Comparison of ENCODE assay signal across 27 cellular contexts in genomic region chr15:51363391-51363790, GRCh38. TPM values are rescaled to one million over a fixed set of nuclear protein-coding genes. Genes with fewer than 3 reads are reported as not detected.
"Had no signal": no experiment of that assay in that cellular context is flagged by ENCODE, and none has a peak within 500 bp of the region (broad histone marks: within the 10 kb centered on the region; RNA-seq: fewer than 3 reads in every experiment).

No MANE protein-coding gene starts in this region.

- H3K27me3 Mint-ChIP-seq: stimulated activated naive CD8-positive, alpha-beta T cell treated with anti-CD3 and anti-CD28 coated beads, Interleukin-15, Interleukin-2, amounts not matched to agents 100 ng/mL and 50 ng/mL, for 24 hours had no signal

- H3K9me3 Mint-ChIP-seq: mesothelial cell of epicardium; naive B cell; natural killer cell; nephron progenitor cell; neural progenitor cell; stimulated activated effector memory CD8-positive, alpha-beta T cell treated with anti-CD3 and anti-CD28 coated beads, Interleukin-12 subunit alpha, Interleukin-12 subunit beta, amount 100 ng/mL, for 72 hours; stimulated activated naive CD8-positive, alpha-beta T cell treated with anti-CD3 and anti-CD28 coated beads, Interleukin-15, Interleukin-2, amounts not matched to agents 100 ng/mL and 50 ng/mL, for 24 hours had no signal

- H3K9me3 ChIP-seq: left ventricle myocardium inferior, neutrophil, ovary, spleen, suprapubic skin, thoracic aorta, tibial artery, upper lobe of right lung had no signal

- H3K4me2 ChIP-seq: neural progenitor cell had no signal

- H2AFZ ChIP-seq: neural progenitor cell had no signal

- H3K36me3 Mint-ChIP-seq: mesothelial cell of epicardium; naive B cell; natural killer cell; neural progenitor cell; stimulated activated effector memory CD8-positive, alpha-beta T cell treated with anti-CD3 and anti-CD28 coated beads, Interleukin-12 subunit alpha, Interleukin-12 subunit beta, amount 100 ng/mL, for 72 hours had no signal

- H3K4me3 Mint-ChIP-seq: mesothelial cell of epicardium; naive B cell; natural killer cell; nephron progenitor cell; neural progenitor cell; stimulated activated effector memory CD8-positive, alpha-beta T cell treated with anti-CD3 and anti-CD28 coated beads, Interleukin-12 subunit alpha, Interleukin-12 subunit beta, amount 100 ng/mL, for 72 hours; stimulated activated naive CD8-positive, alpha-beta T cell treated with anti-CD3 and anti-CD28 coated beads, Interleukin-15, Interleukin-2, amounts not matched to agents 100 ng/mL and 50 ng/mL, for 24 hours had no signal

- H3K27me3 ChIP-seq: neural progenitor cell, neutrophil, ovary, suprapubic skin, tibial artery, upper lobe of right lung had no signal

- H3K27ac Mint-ChIP-seq: mesothelial cell of epicardium; naive B cell; natural killer cell; nephron progenitor cell; neural progenitor cell; progenitor cell of endocrine pancreas; stimulated activated effector memory CD8-positive, alpha-beta T cell treated with anti-CD3 and anti-CD28 coated beads, Interleukin-12 subunit alpha, Interleukin-12 subunit beta, amount 100 ng/mL, for 72 hours; stimulated activated naive CD8-positive, alpha-beta T cell treated with anti-CD3 and anti-CD28 coated beads, Interleukin-15, Interleukin-2, amounts not matched to agents 100 ng/mL and 50 ng/mL, for 24 hours had no signal

- H3K27ac ChIP-seq: left ventricle myocardium inferior, neural progenitor cell, neutrophil, ovary, skin epidermis, spleen, suprapubic skin, thoracic aorta, tibial artery, upper lobe of right lung had no signal

- H3K4me1 ChIP-seq: left ventricle myocardium inferior had no signal

- H3K36me3 ChIP-seq: left ventricle myocardium inferior, neural progenitor cell, neutrophil, ovary, spleen, suprapubic skin, thoracic aorta, tibial artery, upper lobe of right lung had no signal

- H3K4me1 Mint-ChIP-seq: mesothelial cell of epicardium; naive B cell; natural killer cell; neural progenitor cell; stimulated activated effector memory CD8-positive, alpha-beta T cell treated with anti-CD3 and anti-CD28 coated beads, Interleukin-12 subunit alpha, Interleukin-12 subunit beta, amount 100 ng/mL, for 72 hours had no signal

- H3K4me3 ChIP-seq: left ventricle myocardium inferior, lung, neural progenitor cell, ovary, skin epidermis, spleen, suprapubic skin, thoracic aorta, tibial artery, upper lobe of right lung had no signal

- H3K9ac ChIP-seq: neural progenitor cell had no signal

- DNase-seq: islet precursor cell; left ventricle myocardium inferior; mesendoderm; naive B cell; natural killer cell; nephron progenitor cell; occipital lobe; ovary; retina; right cardiac atrium; spleen; stimulated activated CD4-positive, alpha-beta T cell treated with anti-CD3 and anti-CD28 coated beads, Interleukin-4, amount 100 ng/mL, for 24 hours; stimulated activated naive CD4-positive, alpha-beta T cell; tibial artery; trophoblast cell; upper lobe of right lung had no signal

RNA-seq across cellular contexts. Expression of gene GLDN, which starts 21.9 kb away (rescaled TPM):
- total RNA-seq: kidney epithelial cell, natural killer cell had no signal

RNA-seq across cellular contexts. Expression of gene CYP19A1, which starts 25.0 kb away (rescaled TPM):
- total RNA-seq: kidney epithelial cell, mesothelial cell of epicardium, natural killer cell, progenitor cell of endocrine pancreas had no signal
